1 cellular context compared by ENCODE assay signal in the genomic region with DNA sequence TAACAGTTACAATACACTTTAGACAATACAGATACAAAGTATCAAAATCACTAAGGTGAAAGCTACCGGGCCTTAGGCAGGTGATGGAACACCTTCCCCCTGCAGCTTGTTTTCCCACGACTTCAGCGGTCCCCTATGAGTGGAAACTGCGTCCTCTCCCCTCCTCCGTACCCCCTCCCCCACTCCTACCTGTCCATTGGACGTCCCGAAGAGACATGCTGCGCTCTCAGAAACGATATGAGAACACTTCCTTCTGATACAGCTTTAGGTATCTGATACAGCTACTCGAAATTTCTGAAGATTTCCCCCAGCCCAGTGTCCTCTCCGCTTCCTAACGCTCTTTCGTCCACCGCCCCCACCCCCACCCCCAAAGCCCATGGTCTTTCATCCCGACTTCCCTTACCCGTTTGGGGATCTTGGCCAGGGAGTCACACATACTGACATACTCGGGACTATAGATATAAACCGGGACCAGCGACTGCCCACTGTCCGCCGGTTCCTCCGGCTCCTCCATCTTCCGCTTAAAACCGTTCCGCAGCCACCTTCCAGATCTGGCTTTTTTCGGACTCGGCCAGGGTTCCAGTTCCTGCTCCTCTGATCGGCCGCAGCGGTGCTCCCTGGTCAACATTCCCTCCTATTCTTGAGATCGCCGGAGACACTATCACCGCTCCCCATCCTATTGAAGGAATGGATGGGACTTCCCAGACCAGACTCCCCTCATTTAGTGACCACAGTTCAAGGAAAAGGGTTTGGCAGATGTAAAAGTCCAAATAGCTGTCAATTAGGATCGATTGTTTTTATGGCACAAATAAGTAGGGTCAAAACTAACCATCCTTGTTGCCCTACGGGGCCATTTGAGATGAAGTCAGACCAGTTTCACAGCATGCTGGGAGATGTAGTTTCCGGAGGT.
TF ChIP-seq lines count a peak whose summit lies in the region.

A gene (minus strand): TSS at position 596 of the 910 bp plus-strand sequence. CDS start 82 bp downstream, at position 514.

TF ChIP-seq in HepG2, 621 proteins besides CTCF, POLR2A, EP300 and RAD21 (continued from another document and continues in another):
- TF ChIP-seq, protein P1, sequence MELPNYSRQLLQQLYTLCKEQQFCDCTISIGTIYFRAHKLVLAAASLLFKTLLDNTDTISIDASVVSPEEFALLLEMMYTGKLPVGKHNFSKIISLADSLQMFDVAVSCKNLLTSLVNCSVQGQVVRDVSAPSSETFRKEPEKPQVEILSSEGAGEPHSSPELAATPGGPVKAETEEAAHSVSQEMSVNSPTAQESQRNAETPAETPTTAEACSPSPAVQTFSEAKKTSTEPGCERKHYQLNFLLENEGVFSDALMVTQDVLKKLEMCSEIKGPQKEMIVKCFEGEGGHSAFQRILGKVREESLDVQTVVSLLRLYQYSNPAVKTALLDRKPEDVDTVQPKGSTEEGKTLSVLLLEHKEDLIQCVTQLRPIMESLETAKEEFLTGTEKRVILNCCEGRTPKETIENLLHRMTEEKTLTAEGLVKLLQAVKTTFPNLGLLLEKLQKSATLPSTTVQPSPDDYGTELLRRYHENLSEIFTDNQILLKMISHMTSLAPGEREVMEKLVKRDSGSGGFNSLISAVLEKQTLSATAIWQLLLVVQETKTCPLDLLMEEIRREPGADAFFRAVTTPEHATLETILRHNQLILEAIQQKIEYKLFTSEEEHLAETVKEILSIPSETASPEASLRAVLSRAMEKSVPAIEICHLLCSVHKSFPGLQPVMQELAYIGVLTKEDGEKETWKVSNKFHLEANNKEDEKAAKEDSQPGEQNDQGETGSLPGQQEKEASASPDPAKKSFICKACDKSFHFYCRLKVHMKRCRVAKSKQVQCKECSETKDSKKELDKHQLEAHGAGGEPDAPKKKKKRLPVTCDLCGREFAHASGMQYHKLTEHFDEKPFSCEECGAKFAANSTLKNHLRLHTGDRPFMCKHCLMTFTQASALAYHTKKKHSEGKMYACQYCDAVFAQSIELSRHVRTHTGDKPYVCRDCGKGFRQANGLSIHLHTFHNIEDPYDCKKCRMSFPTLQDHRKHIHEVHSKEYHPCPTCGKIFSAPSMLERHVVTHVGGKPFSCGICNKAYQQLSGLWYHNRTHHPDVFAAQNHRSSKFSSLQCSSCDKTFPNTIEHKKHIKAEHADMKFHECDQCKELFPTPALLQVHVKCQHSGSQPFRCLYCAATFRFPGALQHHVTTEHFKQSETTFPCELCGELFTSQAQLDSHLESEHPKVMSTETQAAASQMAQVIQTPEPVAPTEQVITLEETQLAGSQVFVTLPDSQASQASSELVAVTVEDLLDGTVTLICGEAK (IDR thresholded peaks at IDR 0.05): peak; percentile 57
- TF ChIP-seq, protein P1 (CRISPR knock-in tag; IDR thresholded peaks at IDR 0.05): no peak
- TF ChIP-seq CREB1 (IDR thresholded peaks at IDR 0.05) (peak; percentile 52), CREB1 (CRISPR knock-in tag; IDR thresholded peaks at IDR 0.05) (peak; percentile 75), PRMT3 (CRISPR knock-in tag; IDR thresholded peaks at IDR 0.05; ENCODE audit: borderline replicate concordance, low read depth) (no peak), ZC3H4 (CRISPR knock-in tag; IDR thresholded peaks at IDR 0.05; ENCODE audit: borderline replicate concordance) (no peak), YY1 (IDR thresholded peaks at IDR 0.05; ENCODE audit: insufficient read depth, insufficient replicate concordance, low read depth, low read length) (no peak), ZNF619 (CRISPR knock-in tag; IDR thresholded peaks at IDR 0.05) (no peak), ATF1 (CRISPR knock-in tag; IDR thresholded peaks at IDR 0.05) (peak; percentile 61), POLR2AphosphoS5 (IDR thresholded peaks at IDR 0.05; ENCODE audit: low read depth, low read length) (0 out of 2 replicates have a peak, but pooled peaks have one; percentile 36), ZNF577 (CRISPR knock-in tag; IDR thresholded peaks at IDR 0.05; ENCODE audit: borderline replicate concordance, low read depth) (no peak), HHEX (CRISPR knock-in tag; IDR thresholded peaks at IDR 0.05) (no peak), ZFP41 (CRISPR knock-in tag; IDR thresholded peaks at IDR 0.05; ENCODE audit: borderline replicate concordance) (no peak), GATAD2A (CRISPR knock-in tag; IDR thresholded peaks at IDR 0.05) (0 out of 2 replicates have a peak, but pooled peaks have one; percentile 17), HES4 (CRISPR knock-in tag; IDR thresholded peaks at IDR 0.05; ENCODE audit: borderline replicate concordance) (no peak), ZNF550 (CRISPR knock-in tag; IDR thresholded peaks at IDR 0.05; ENCODE audit: borderline replicate concordance) (no peak), PHF20 (CRISPR knock-in tag; IDR thresholded peaks at IDR 0.05) (peak; percentile 68), KMT2A (CRISPR knock-in tag; IDR thresholded peaks at IDR 0.05) (peak; percentile 29; the same call in 1 of the 2 replicates), ZNF672 (CRISPR knock-in tag; IDR thresholded peaks at IDR 0.05) (no peak), ZNF724P (CRISPR knock-in tag; IDR thresholded peaks at IDR 0.05; ENCODE audit: borderline replicate concordance) (no peak), CHCHD3 (CRISPR knock-in tag; IDR thresholded peaks at IDR 0.05) (no peak), GABPB1 (CRISPR knock-in tag; IDR thresholded peaks at IDR 0.05) (peak; percentile 82), SMARCC2 (IDR thresholded peaks at IDR 0.05) (no peak), SALL2 (CRISPR knock-in tag; IDR thresholded peaks at IDR 0.05) (no peak), FOXJ3 (CRISPR knock-in tag; IDR thresholded peaks at IDR 0.05; ENCODE audit: borderline replicate concordance) (peak; percentile 51; the same call in 1 of the 2 replicates), ZNF501 (CRISPR knock-in tag; IDR thresholded peaks at IDR 0.05) (peak; percentile 65), TARDBP (CRISPR knock-in tag; IDR thresholded peaks at IDR 0.05) (no peak), SYNCRIP (IDR thresholded peaks at IDR 0.05; ENCODE audit: insufficient read depth, low read depth, low read length) (no peak), ZNF614 (CRISPR knock-in tag; IDR thresholded peaks at IDR 0.05; ENCODE audit: borderline replicate concordance) (no peak; the same call in 1 of the 2 replicates), FOXK1 (CRISPR knock-in tag; IDR thresholded peaks at IDR 0.05; ENCODE audit: borderline replicate concordance, low read depth) (0 out of 2 replicates have a peak, but pooled peaks have one; percentile 29), ZFP62 (CRISPR knock-in tag; IDR thresholded peaks at IDR 0.05) (no peak), GABPA (IDR thresholded peaks at IDR 0.05; ENCODE audit: low read depth, low read length) (peak; percentile 41), GABPA (CRISPR knock-in tag; IDR thresholded peaks at IDR 0.05; ENCODE audit: low read depth) (peak; percentile 90)
- TF ChIP-seq, protein P2, sequence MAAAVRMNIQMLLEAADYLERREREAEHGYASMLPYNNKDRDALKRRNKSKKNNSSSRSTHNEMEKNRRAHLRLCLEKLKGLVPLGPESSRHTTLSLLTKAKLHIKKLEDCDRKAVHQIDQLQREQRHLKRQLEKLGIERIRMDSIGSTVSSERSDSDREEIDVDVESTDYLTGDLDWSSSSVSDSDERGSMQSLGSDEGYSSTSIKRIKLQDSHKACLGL (CRISPR knock-in tag; IDR thresholded peaks at IDR 0.05): no peak
- TF ChIP-seq, protein P3, sequence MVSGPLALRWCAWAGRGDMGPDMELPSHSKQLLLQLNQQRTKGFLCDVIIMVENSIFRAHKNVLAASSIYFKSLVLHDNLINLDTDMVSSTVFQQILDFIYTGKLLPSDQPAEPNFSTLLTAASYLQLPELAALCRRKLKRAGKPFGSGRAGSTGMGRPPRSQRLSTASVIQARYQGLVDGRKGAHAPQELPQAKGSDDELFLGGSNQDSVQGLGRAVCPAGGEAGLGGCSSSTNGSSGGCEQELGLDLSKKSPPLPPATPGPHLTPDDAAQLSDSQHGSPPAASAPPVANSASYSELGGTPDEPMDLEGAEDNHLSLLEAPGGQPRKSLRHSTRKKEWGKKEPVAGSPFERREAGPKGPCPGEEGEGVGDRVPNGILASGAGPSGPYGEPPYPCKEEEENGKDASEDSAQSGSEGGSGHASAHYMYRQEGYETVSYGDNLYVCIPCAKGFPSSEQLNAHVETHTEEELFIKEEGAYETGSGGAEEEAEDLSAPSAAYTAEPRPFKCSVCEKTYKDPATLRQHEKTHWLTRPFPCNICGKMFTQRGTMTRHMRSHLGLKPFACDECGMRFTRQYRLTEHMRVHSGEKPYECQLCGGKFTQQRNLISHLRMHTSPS (CRISPR knock-in tag; IDR thresholded peaks at IDR 0.05; ENCODE audit: low read depth): no peak
- TF ChIP-seq, protein P4, sequence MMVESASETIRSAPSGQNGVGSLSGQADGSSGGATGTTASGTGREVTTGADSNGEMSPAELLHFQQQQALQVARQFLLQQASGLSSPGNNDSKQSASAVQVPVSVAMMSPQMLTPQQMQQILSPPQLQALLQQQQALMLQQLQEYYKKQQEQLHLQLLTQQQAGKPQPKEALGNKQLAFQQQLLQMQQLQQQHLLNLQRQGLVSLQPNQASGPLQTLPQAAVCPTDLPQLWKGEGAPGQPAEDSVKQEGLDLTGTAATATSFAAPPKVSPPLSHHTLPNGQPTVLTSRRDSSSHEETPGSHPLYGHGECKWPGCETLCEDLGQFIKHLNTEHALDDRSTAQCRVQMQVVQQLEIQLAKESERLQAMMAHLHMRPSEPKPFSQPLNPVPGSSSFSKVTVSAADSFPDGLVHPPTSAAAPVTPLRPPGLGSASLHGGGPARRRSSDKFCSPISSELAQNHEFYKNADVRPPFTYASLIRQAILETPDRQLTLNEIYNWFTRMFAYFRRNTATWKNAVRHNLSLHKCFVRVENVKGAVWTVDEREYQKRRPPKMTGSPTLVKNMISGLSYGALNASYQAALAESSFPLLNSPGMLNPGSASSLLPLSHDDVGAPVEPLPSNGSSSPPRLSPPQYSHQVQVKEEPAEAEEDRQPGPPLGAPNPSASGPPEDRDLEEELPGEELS (CRISPR knock-in tag; IDR thresholded peaks at IDR 0.05): no peak
- TF ChIP-seq, protein P5, sequence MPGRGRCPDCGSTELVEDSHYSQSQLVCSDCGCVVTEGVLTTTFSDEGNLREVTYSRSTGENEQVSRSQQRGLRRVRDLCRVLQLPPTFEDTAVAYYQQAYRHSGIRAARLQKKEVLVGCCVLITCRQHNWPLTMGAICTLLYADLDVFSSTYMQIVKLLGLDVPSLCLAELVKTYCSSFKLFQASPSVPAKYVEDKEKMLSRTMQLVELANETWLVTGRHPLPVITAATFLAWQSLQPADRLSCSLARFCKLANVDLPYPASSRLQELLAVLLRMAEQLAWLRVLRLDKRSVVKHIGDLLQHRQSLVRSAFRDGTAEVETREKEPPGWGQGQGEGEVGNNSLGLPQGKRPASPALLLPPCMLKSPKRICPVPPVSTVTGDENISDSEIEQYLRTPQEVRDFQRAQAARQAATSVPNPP (CRISPR knock-in tag; IDR thresholded peaks at IDR 0.05): no peak
- TF ChIP-seq, protein P6, sequence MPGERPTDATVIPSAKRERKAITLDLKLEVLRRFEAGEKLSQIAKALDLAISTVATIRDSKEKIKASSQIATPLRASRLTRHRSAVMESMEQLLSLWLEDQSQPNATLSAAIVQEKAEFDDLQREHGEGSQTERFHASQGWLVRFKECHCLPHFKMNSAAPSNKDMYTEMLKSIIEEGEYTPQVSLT (CRISPR knock-in tag; IDR thresholded peaks at IDR 0.05; ENCODE audit: borderline replicate concordance, low read depth): no peak
- TF ChIP-seq, protein P7, sequence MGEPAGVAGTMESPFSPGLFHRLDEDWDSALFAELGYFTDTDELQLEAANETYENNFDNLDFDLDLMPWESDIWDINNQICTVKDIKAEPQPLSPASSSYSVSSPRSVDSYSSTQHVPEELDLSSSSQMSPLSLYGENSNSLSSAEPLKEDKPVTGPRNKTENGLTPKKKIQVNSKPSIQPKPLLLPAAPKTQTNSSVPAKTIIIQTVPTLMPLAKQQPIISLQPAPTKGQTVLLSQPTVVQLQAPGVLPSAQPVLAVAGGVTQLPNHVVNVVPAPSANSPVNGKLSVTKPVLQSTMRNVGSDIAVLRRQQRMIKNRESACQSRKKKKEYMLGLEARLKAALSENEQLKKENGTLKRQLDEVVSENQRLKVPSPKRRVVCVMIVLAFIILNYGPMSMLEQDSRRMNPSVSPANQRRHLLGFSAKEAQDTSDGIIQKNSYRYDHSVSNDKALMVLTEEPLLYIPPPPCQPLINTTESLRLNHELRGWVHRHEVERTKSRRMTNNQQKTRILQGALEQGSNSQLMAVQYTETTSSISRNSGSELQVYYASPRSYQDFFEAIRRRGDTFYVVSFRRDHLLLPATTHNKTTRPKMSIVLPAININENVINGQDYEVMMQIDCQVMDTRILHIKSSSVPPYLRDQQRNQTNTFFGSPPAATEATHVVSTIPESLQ (CRISPR knock-in tag; conservative IDR thresholded peaks at IDR 0.05): no peak
- TF ChIP-seq, protein P8, sequence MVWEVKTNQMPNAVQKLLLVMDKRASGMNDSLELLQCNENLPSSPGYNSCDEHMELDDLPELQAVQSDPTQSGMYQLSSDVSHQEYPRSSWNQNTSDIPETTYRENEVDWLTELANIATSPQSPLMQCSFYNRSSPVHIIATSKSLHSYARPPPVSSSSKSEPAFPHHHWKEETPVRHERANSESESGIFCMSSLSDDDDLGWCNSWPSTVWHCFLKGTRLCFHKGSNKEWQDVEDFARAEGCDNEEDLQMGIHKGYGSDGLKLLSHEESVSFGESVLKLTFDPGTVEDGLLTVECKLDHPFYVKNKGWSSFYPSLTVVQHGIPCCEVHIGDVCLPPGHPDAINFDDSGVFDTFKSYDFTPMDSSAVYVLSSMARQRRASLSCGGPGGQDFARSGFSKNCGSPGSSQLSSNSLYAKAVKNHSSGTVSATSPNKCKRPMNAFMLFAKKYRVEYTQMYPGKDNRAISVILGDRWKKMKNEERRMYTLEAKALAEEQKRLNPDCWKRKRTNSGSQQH (CRISPR knock-in tag; IDR thresholded peaks at IDR 0.05; ENCODE audit: low read depth): no peak
